In genomic region chr9:91761362-91761761, GRCh38 we compare ENCODE assay signal across 17 cellular contexts.
"Had no signal": no experiment of that assay in that cellular context is flagged by ENCODE, and none has a peak within 500 bp of the region (broad histone marks: within the 10 kb centered on the region; RNA-seq: fewer than 3 reads in every experiment).

No MANE protein-coding gene starts in this region.

- H3K27ac Mint-ChIP-seq: activated CD4-positive, alpha-beta T cell treated with anti-CD3 and anti-CD28 coated beads, Interleukin-2, amount 10 ng/mL, durations not matched to agents 24 days and 14 days; activated CD8-positive, alpha-beta T cell treated with anti-CD3 and anti-CD28 coated beads for 36 hours; activated naive CD4-positive, alpha-beta T cell treated with anti-CD3 and anti-CD28 coated beads for 36 hours; activated naive CD8-positive, alpha-beta T cell treated with anti-CD3 and anti-CD28 coated beads, Interleukin-2, amount 50 U/mL, for 24 hours; brain; natural killer cell had no signal

- FAIRE-seq: colon, pancreas had no signal

- H3K36me3 ChIP-seq: gastrocnemius medialis, pancreas had no signal

- ATAC-seq: activated CD8-positive, alpha-beta T cell treated with anti-CD3 and anti-CD28 coated beads for 36 hours; activated naive CD8-positive, alpha-beta T cell treated with anti-CD3 and anti-CD28 coated beads, Interleukin-2, amount 50 U/mL, for 24 hours; gastrocnemius medialis had no signal

- H3K4me3 Mint-ChIP-seq: activated CD4-positive, alpha-beta T cell treated with anti-CD3 and anti-CD28 coated beads, Interleukin-2, amount 10 ng/mL, durations not matched to agents 24 days and 14 days; activated CD8-positive, alpha-beta T cell treated with anti-CD3 and anti-CD28 coated beads for 36 hours; activated naive CD4-positive, alpha-beta T cell treated with anti-CD3 and anti-CD28 coated beads for 36 hours; activated naive CD8-positive, alpha-beta T cell treated with anti-CD3 and anti-CD28 coated beads, Interleukin-2, amount 50 U/mL, for 24 hours; brain; natural killer cell had no signal

- H3K27ac ChIP-seq: gastrocnemius medialis, pancreas had no signal

- H3K9me3 Mint-ChIP-seq: activated CD4-positive, alpha-beta T cell treated with anti-CD3 and anti-CD28 coated beads, Interleukin-2, amount 10 ng/mL, durations not matched to agents 24 days and 14 days; activated CD8-positive, alpha-beta T cell treated with anti-CD3 and anti-CD28 coated beads for 36 hours; natural killer cell had no signal

- DNase-seq: activated CD4-positive, alpha-beta T cell treated with anti-CD3 and anti-CD28 coated beads, Interleukin-2, amount 10 ng/mL, durations not matched to agents 24 days and 14 days; activated CD8-positive, alpha-beta T cell treated with anti-CD3 and anti-CD28 coated beads for 36 hours; activated naive CD4-positive, alpha-beta T cell treated with anti-CD3 and anti-CD28 coated beads for 36 hours; activated naive CD8-positive, alpha-beta T cell treated with anti-CD3 and anti-CD28 coated beads, Interleukin-2, amount 50 U/mL, for 24 hours; activated T-cell treated with anti-CD3 and anti-CD28 coated beads, Interleukin-2, amount 50 U/mL, for 1 hour; anterior cingulate cortex; central memory CD4-positive, alpha-beta T cell; gastrocnemius medialis; head of caudate nucleus; mesenchymal stem cell; natural killer cell; pancreas; stimulated activated CD8-positive, alpha-beta memory T cell treated with anti-CD3 and anti-CD28 coated beads, Interleukin-4, amount 100 ng/mL, for 48 hours; stimulated activated naive CD4-positive, alpha-beta T cell; T1000 had no signal

- H3K9me3 ChIP-seq: gastrocnemius medialis, pancreas had no signal

- H3K4me1 Mint-ChIP-seq: activated CD4-positive, alpha-beta T cell treated with anti-CD3 and anti-CD28 coated beads, Interleukin-2, amount 10 ng/mL, durations not matched to agents 24 days and 14 days; activated naive CD8-positive, alpha-beta T cell treated with anti-CD3 and anti-CD28 coated beads, Interleukin-2, amount 50 U/mL, for 24 hours; brain; natural killer cell had no signal

- H3K27me3 ChIP-seq: pancreas had no signal

- H3K36me3 Mint-ChIP-seq: brain, natural killer cell had no signal

- H3K4me1 ChIP-seq: gastrocnemius medialis, pancreas had no signal

- H3K4me3 ChIP-seq: gastrocnemius medialis, pancreas had no signal
